In genomic region chr13:100946588-100946987, GRCh38 we compare ENCODE assay signal across 20 cellular contexts.
"Had no signal": no experiment of that assay in that cellular context is flagged by ENCODE, and none has a peak within 500 bp of the region (broad histone marks: within the 10 kb centered on the region; RNA-seq: fewer than 3 reads in every experiment).

No MANE protein-coding gene starts in this region.

- H3K9me3 Mint-ChIP-seq: endodermal cell had no signal

- H3K4me1 Mint-ChIP-seq: immature natural killer cell, memory B cell had no signal

- H3K4me3 ChIP-seq: coronary artery, gastroesophageal sphincter, heart left ventricle, hepatocyte, left lung, lower lobe of right lung had no signal

- ATAC-seq: effector memory CD8-positive, alpha-beta T cell; esophagus mucosa; foreskin keratinocyte; gastroesophageal sphincter; heart left ventricle; left cardiac atrium; left lung; left ventricle myocardium superior had no signal

- H3K4me1 ChIP-seq: foreskin keratinocyte, gastroesophageal sphincter, heart left ventricle, left lung, lower lobe of right lung had no signal

- H3K4me2 ChIP-seq: hepatocyte had no signal

- H3K79me2 ChIP-seq: hepatocyte had no signal

- H3K27me3 ChIP-seq: foreskin keratinocyte, gastroesophageal sphincter, heart left ventricle, hepatocyte, left lung had no signal

- H3K4me3 Mint-ChIP-seq: effector memory CD8-positive, alpha-beta T cell; endodermal cell; immature natural killer cell; memory B cell had no signal

- H3K27ac ChIP-seq: coronary artery, epithelial cell of prostate, foreskin keratinocyte, gastroesophageal sphincter, heart left ventricle, hepatocyte, left lung, lower lobe of right lung had no signal

- H3K36me3 ChIP-seq: gastroesophageal sphincter, heart left ventricle, left lung, lower lobe of right lung had no signal

- H2AFZ ChIP-seq: hepatocyte had no signal

- DNase-seq: effector CD8-positive, alpha-beta T cell; effector memory CD8-positive, alpha-beta T cell; endodermal cell; erythroblast; heart left ventricle; hypothalamus; immature natural killer cell; left cardiac atrium; left lung; left ventricle myocardium superior; lower lobe of right lung; mesendoderm; midbrain had no signal

- H3K27ac Mint-ChIP-seq: effector memory CD8-positive, alpha-beta T cell; endodermal cell; immature natural killer cell; memory B cell had no signal

- H3K9me3 ChIP-seq: gastroesophageal sphincter, heart left ventricle, lower lobe of right lung had no signal
